In the genomic region with DNA sequence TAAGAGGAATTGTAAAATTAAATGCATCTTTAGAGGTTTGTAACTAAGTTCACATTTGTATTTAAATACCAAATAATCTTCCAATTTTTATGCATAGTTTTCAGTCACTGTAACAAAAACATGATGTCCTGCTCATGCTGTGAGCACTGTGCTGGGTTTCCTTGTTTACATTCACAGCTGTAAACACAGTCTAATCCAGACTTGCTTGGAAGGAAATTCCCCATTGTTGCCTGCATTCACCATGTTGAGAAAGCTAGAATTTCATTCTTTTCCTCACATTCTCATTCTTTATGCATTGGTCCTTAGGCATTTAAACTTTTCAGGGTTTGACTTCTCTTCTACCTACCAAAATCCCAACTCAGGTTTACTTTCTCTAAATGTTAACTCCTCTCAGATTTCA, we compare ENCODE assay signal across 15 cellular contexts.
"Had no signal": no experiment of that assay in that cellular context is flagged by ENCODE, and none has a peak within 500 bp of the region (broad histone marks: within the 10 kb centered on the region; RNA-seq: fewer than 3 reads in every experiment).

No MANE protein-coding gene starts in this region.

- ATAC-seq: activated CD8-positive, alpha-beta memory T cell treated with anti-CD3 and anti-CD28 coated beads, Interleukin-2, amount 10 ng/mL, durations not matched to agents 7 days and 5 days; activated T-cell treated with anti-CD3 and anti-CD28 coated beads, Interleukin-2, amount 50 U/mL, for 4 hours; left lobe of liver; natural killer cell treated with Interleukin-12 subunit alpha and Interleukin-12 subunit beta and Interleukin-15 and Interleukin-18, amount 100 ng/mL, for 72 hours had no signal

- H3K9me3 Mint-ChIP-seq: activated T-cell treated with anti-CD3 and anti-CD28 coated beads, Interleukin-2, amount 50 U/mL, for 4 hours; natural killer cell treated with Interleukin-12 subunit alpha and Interleukin-12 subunit beta and Interleukin-15 and Interleukin-18, amount 100 ng/mL, for 72 hours had no signal

- H3K4me3 ChIP-seq: dorsolateral prefrontal cortex, thyroid gland, vagina had no signal

- H3K27me3 ChIP-seq: thyroid gland, vagina had no signal

- H3K4me3 Mint-ChIP-seq: activated CD8-positive, alpha-beta memory T cell treated with anti-CD3 and anti-CD28 coated beads, Interleukin-2, amount 10 ng/mL, durations not matched to agents 7 days and 5 days; activated naive CD8-positive, alpha-beta T cell; activated T-cell treated with anti-CD3 and anti-CD28 coated beads, Interleukin-2, amount 50 U/mL, for 4 hours; natural killer cell treated with Interleukin-12 subunit alpha and Interleukin-12 subunit beta and Interleukin-15 and Interleukin-18, amount 100 ng/mL, for 72 hours had no signal

- DNase-seq: activated CD4-positive, alpha-beta T cell treated with anti-CD3 and anti-CD28 coated beads for 1 hour; activated CD4-positive, alpha-beta T cell treated with anti-CD3 and anti-CD28 coated beads, Interleukin-2, amount 50 U/mL, for 48 hours; activated CD8-positive, alpha-beta memory T cell treated with anti-CD3 and anti-CD28 coated beads, Interleukin-2, amount 10 ng/mL, durations not matched to agents 7 days and 5 days; activated effector memory CD4-positive, alpha-beta T cell treated with anti-CD3 and anti-CD28 coated beads, Interleukin-2, amount 50 U/mL, for 16 hours; activated T-cell treated with anti-CD3 and anti-CD28 coated beads, Interleukin-2, amount 50 U/mL, for 4 hours; amygdala; dorsolateral prefrontal cortex; hippocampal formation; mammary epithelial cell; T-helper 9 cell; thyroid gland had no signal

- H3K27ac Mint-ChIP-seq: activated CD8-positive, alpha-beta memory T cell treated with anti-CD3 and anti-CD28 coated beads, Interleukin-2, amount 10 ng/mL, durations not matched to agents 7 days and 5 days; activated naive CD8-positive, alpha-beta T cell; natural killer cell treated with Interleukin-12 subunit alpha and Interleukin-12 subunit beta and Interleukin-15 and Interleukin-18, amount 100 ng/mL, for 72 hours had no signal

- H3K9me3 ChIP-seq: thyroid gland, vagina had no signal

- H3K36me3 Mint-ChIP-seq: activated CD8-positive, alpha-beta memory T cell treated with anti-CD3 and anti-CD28 coated beads, Interleukin-2, amount 10 ng/mL, durations not matched to agents 7 days and 5 days; activated naive CD8-positive, alpha-beta T cell; natural killer cell treated with Interleukin-12 subunit alpha and Interleukin-12 subunit beta and Interleukin-15 and Interleukin-18, amount 100 ng/mL, for 72 hours had no signal

- H3K4me1 Mint-ChIP-seq: activated CD8-positive, alpha-beta memory T cell treated with anti-CD3 and anti-CD28 coated beads, Interleukin-2, amount 10 ng/mL, durations not matched to agents 7 days and 5 days had no signal

- H3K36me3 ChIP-seq: thyroid gland, vagina had no signal

- H3K27me3 Mint-ChIP-seq: activated CD8-positive, alpha-beta memory T cell treated with anti-CD3 and anti-CD28 coated beads, Interleukin-2, amount 10 ng/mL, durations not matched to agents 7 days and 5 days; natural killer cell treated with Interleukin-12 subunit alpha and Interleukin-12 subunit beta and Interleukin-15 and Interleukin-18, amount 100 ng/mL, for 72 hours had no signal

- H3K27ac ChIP-seq: dorsolateral prefrontal cortex, thyroid gland, vagina had no signal

- H3K4me1 ChIP-seq: thyroid gland, vagina had no signal
